In the genomic region with DNA sequence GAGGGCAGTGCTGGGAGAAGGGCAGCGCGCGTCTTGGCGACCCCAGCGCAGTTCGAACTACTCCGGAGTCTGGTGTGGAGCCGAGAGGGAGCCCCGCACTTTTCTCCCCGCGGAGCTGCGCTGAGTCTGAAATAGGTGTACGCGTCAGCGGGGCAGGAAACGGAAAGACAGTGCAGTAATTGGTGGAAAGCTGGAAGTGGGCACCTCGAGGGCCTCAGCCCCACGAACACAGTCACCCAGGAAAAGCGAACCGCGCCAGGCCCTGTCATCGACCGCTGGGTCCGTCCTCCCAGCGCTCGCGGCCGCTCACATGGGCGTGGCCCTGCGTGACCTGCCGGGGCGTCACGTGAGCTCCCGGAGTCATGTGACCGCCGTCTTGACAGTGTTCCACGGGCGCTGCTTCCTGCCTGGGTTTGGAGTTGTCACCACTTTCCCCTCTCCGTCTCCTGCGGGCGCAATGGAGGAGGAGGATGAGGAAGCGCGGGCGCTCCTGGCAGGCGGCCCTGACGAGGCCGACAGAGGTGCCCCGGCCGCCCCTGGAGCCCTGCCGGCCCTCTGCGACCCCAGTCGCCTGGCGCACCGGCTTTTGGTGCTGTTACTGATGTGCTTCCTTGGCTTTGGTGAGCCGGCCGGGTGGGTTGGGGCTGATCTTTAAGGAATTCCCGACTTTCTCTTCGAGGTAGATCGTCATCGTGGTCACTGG, we compare ENCODE assay signal across 1 cellular context.
TF ChIP-seq lines count a peak whose summit lies in the region.

A gene with protein sequence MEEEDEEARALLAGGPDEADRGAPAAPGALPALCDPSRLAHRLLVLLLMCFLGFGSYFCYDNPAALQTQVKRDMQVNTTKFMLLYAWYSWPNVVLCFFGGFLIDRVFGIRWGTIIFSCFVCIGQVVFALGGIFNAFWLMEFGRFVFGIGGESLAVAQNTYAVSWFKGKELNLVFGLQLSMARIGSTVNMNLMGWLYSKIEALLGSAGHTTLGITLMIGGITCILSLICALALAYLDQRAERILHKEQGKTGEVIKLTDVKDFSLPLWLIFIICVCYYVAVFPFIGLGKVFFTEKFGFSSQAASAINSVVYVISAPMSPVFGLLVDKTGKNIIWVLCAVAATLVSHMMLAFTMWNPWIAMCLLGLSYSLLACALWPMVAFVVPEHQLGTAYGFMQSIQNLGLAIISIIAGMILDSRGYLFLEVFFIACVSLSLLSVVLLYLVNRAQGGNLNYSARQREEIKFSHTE (plus strand): TSS at position 359 of the 703 bp plus-strand sequence. CDS start 99 bp downstream, at position 458.

TF ChIP-seq in K562, 482 proteins besides CTCF, POLR2A, EP300 and RAD21 (continued from another document and continues in another):
- TF ChIP-seq, protein P1, sequence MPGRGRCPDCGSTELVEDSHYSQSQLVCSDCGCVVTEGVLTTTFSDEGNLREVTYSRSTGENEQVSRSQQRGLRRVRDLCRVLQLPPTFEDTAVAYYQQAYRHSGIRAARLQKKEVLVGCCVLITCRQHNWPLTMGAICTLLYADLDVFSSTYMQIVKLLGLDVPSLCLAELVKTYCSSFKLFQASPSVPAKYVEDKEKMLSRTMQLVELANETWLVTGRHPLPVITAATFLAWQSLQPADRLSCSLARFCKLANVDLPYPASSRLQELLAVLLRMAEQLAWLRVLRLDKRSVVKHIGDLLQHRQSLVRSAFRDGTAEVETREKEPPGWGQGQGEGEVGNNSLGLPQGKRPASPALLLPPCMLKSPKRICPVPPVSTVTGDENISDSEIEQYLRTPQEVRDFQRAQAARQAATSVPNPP (IDR thresholded peaks at IDR 0.05; ENCODE audit: borderline replicate concordance, insufficient read depth, insufficient read length) = no peak
- TF ChIP-seq CBX3 (IDR thresholded peaks at IDR 0.05; ENCODE audit: borderline replicate concordance in 1 of 2, low read length in 2 of 2) (peak in 1 of 2 experiments; percentile 43; a peak in 1 of 3 replicates), ZBTB1 (CRISPR knock-in tag; IDR thresholded peaks at IDR 0.05; ENCODE audit: borderline replicate concordance, low read depth) (no peak), CBFB (CRISPR knock-in tag; IDR thresholded peaks at IDR 0.05) (no peak), DMBX1 (CRISPR knock-in tag; IDR thresholded peaks at IDR 0.05; ENCODE audit: borderline replicate concordance) (no peak), PHTF2 (CRISPR knock-in tag; IDR thresholded peaks at IDR 0.05) (no peak), CHD1 (IDR thresholded peaks at IDR 0.05; ENCODE audit: low read length) (no peak), MTF1 (CRISPR knock-in tag; IDR thresholded peaks at IDR 0.05; ENCODE audit: borderline replicate concordance) (no peak), BRD9 (IDR thresholded peaks at IDR 0.05; ENCODE audit: low read depth, partially characterized antibody) (no peak), ZFX (CRISPR knock-in tag; IDR thresholded peaks at IDR 0.05) (peak; percentile 97), ZNF140 (CRISPR knock-in tag; IDR thresholded peaks at IDR 0.05) (no peak), SLC30A9 (CRISPR knock-in tag; IDR thresholded peaks at IDR 0.05) (no peak), ETV1 (tag; conservative IDR thresholded peaks at IDR 0.05; ENCODE audit: low read depth) (peak; percentile 74), HDAC2 (IDR thresholded peaks at IDR 0.05) (0 out of 2 replicates have a peak, but pooled peaks have one; percentile 51), MYBL2 (IDR thresholded peaks at IDR 0.05; ENCODE audit: low read depth) (no peak), MYBL2 (CRISPR knock-in tag; IDR thresholded peaks at IDR 0.05; ENCODE audit: borderline replicate concordance) (no peak), SNIP1 (IDR thresholded peaks at IDR 0.05; ENCODE audit: low read depth) (no peak), ESRRA (IDR thresholded peaks at IDR 0.05; ENCODE audit: borderline replicate concordance, low read depth) (peak; percentile 33; the same call in 1 of the 2 replicates), FOS (IDR thresholded peaks at IDR 0.05; ENCODE audit: extremely low read depth, insufficient read length) (peak; percentile 85), RBM14 (IDR thresholded peaks at IDR 0.05; ENCODE audit: borderline replicate concordance, insufficient read depth, low read depth, low read length) (0 out of 2 replicates have a peak, but pooled peaks have one; percentile 50), RBM17 (IDR thresholded peaks at IDR 0.05; ENCODE audit: borderline replicate concordance, low read depth, low read length) (no peak), GTF2E2 (tag; IDR thresholded peaks at IDR 0.05) (no peak), ZFP1 (CRISPR knock-in tag; IDR thresholded peaks at IDR 0.05) (no peak), ZNF12 (CRISPR knock-in tag; IDR thresholded peaks at IDR 0.05) (no peak), ZNF133 (CRISPR knock-in tag; IDR thresholded peaks at IDR 0.05) (no peak), FOXP1 (CRISPR knock-in tag; IDR thresholded peaks at IDR 0.05) (no peak; the same call in 1 of the 2 replicates), RBM34 (IDR thresholded peaks at IDR 0.05; ENCODE audit: borderline replicate concordance, insufficient read depth, low read length) (no peak), SMAD1 (IDR thresholded peaks at IDR 0.05; ENCODE audit: low read depth, low read length, partially characterized antibody) (no peak), FOXM1 (IDR thresholded peaks at IDR 0.05; ENCODE audit: low read depth) (no peak), FOXM1 (CRISPR knock-in tag; IDR thresholded peaks at IDR 0.05; ENCODE audit: low read depth) (no peak), CHCHD3 (CRISPR knock-in tag; IDR thresholded peaks at IDR 0.05) (no peak), TBL1XR1 (IDR thresholded peaks at IDR 0.05; ENCODE audit: low read length in 2 of 2) (peak in 1 of 2 experiments; percentile 22; a peak in 1 of 4 replicates), PML (IDR thresholded peaks at IDR 0.05; ENCODE audit: low read length) (peak; percentile 60; the same call in 1 of the 2 replicates), LARP7 (IDR thresholded peaks at IDR 0.05) (no peak), NCOR1 (IDR thresholded peaks at IDR 0.05) (no peak)
- TF ChIP-seq, protein P2, sequence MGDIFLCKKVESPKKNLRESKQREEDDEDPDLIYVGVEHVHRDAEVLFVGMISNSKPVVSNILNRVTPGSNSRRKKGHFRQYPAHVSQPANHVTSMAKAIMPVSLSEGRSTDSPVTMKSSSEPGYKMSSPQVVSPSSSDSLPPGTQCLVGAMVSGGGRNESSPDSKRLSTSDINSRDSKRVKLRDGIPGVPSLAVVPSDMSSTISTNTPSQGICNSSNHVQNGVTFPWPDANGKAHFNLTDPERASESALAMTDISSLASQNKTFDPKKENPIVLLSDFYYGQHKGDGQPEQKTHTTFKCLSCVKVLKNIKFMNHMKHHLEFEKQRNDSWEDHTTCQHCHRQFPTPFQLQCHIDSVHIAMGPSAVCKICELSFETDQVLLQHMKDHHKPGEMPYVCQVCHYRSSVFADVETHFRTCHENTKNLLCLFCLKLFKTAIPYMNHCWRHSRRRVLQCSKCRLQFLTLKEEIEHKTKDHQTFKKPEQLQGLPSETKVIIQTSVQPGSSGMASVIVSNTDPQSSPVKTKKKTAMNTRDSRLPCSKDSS (IDR thresholded peaks at IDR 0.05; ENCODE audit: low read depth, partially characterized antibody) = no peak
- TF ChIP-seq, protein P3, sequence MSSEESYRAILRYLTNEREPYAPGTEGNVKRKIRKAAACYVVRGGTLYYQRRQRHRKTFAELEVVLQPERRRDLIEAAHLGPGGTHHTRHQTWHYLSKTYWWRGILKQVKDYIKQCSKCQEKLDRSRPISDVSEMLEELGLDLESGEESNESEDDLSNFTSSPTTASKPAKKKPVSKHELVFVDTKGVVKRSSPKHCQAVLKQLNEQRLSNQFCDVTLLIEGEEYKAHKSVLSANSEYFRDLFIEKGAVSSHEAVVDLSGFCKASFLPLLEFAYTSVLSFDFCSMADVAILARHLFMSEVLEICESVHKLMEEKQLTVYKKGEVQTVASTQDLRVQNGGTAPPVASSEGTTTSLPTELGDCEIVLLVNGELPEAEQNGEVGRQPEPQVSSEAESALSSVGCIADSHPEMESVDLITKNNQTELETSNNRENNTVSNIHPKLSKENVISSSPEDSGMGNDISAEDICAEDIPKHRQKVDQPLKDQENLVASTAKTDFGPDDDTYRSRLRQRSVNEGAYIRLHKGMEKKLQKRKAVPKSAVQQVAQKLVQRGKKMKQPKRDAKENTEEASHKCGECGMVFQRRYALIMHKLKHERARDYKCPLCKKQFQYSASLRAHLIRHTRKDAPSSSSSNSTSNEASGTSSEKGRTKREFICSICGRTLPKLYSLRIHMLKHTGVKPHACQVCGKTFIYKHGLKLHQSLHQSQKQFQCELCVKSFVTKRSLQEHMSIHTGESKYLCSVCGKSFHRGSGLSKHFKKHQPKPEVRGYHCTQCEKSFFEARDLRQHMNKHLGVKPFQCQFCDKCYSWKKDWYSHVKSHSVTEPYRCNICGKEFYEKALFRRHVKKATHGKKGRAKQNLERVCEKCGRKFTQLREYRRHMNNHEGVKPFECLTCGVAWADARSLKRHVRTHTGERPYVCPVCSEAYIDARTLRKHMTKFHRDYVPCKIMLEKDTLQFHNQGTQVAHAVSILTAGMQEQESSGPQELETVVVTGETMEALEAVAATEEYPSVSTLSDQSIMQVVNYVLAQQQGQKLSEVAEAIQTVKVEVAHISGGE (CRISPR knock-in tag; IDR thresholded peaks at IDR 0.05) = peak in 1 of 3 experiments; percentile 52; a peak in 2 of 6 replicates
- TF ChIP-seq, protein P4, sequence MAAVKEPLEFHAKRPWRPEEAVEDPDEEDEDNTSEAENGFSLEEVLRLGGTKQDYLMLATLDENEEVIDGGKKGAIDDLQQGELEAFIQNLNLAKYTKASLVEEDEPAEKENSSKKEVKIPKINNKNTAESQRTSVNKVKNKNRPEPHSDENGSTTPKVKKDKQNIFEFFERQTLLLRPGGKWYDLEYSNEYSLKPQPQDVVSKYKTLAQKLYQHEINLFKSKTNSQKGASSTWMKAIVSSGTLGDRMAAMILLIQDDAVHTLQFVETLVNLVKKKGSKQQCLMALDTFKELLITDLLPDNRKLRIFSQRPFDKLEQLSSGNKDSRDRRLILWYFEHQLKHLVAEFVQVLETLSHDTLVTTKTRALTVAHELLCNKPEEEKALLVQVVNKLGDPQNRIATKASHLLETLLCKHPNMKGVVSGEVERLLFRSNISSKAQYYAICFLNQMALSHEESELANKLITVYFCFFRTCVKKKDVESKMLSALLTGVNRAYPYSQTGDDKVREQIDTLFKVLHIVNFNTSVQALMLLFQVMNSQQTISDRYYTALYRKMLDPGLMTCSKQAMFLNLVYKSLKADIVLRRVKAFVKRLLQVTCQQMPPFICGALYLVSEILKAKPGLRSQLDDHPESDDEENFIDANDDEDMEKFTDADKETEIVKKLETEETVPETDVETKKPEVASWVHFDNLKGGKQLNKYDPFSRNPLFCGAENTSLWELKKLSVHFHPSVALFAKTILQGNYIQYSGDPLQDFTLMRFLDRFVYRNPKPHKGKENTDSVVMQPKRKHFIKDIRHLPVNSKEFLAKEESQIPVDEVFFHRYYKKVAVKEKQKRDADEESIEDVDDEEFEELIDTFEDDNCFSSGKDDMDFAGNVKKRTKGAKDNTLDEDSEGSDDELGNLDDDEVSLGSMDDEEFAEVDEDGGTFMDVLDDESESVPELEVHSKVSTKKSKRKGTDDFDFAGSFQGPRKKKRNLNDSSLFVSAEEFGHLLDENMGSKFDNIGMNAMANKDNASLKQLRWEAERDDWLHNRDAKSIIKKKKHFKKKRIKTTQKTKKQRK (IDR thresholded peaks at IDR 0.05; ENCODE audit: borderline replicate concordance, low read depth, low read length) = no peak
- TF ChIP-seq, protein P5, sequence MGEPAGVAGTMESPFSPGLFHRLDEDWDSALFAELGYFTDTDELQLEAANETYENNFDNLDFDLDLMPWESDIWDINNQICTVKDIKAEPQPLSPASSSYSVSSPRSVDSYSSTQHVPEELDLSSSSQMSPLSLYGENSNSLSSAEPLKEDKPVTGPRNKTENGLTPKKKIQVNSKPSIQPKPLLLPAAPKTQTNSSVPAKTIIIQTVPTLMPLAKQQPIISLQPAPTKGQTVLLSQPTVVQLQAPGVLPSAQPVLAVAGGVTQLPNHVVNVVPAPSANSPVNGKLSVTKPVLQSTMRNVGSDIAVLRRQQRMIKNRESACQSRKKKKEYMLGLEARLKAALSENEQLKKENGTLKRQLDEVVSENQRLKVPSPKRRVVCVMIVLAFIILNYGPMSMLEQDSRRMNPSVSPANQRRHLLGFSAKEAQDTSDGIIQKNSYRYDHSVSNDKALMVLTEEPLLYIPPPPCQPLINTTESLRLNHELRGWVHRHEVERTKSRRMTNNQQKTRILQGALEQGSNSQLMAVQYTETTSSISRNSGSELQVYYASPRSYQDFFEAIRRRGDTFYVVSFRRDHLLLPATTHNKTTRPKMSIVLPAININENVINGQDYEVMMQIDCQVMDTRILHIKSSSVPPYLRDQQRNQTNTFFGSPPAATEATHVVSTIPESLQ (CRISPR knock-in tag; IDR thresholded peaks at IDR 0.05) = peak; percentile 8; the same call in 1 of the 2 replicates
- TF ChIP-seq, protein P6, sequence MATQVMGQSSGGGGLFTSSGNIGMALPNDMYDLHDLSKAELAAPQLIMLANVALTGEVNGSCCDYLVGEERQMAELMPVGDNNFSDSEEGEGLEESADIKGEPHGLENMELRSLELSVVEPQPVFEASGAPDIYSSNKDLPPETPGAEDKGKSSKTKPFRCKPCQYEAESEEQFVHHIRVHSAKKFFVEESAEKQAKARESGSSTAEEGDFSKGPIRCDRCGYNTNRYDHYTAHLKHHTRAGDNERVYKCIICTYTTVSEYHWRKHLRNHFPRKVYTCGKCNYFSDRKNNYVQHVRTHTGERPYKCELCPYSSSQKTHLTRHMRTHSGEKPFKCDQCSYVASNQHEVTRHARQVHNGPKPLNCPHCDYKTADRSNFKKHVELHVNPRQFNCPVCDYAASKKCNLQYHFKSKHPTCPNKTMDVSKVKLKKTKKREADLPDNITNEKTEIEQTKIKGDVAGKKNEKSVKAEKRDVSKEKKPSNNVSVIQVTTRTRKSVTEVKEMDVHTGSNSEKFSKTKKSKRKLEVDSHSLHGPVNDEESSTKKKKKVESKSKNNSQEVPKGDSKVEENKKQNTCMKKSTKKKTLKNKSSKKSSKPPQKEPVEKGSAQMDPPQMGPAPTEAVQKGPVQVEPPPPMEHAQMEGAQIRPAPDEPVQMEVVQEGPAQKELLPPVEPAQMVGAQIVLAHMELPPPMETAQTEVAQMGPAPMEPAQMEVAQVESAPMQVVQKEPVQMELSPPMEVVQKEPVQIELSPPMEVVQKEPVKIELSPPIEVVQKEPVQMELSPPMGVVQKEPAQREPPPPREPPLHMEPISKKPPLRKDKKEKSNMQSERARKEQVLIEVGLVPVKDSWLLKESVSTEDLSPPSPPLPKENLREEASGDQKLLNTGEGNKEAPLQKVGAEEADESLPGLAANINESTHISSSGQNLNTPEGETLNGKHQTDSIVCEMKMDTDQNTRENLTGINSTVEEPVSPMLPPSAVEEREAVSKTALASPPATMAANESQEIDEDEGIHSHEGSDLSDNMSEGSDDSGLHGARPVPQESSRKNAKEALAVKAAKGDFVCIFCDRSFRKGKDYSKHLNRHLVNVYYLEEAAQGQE (CRISPR knock-in tag; IDR thresholded peaks at IDR 0.05; ENCODE audit: low read depth) = no peak
- TF ChIP-seq, protein P7, sequence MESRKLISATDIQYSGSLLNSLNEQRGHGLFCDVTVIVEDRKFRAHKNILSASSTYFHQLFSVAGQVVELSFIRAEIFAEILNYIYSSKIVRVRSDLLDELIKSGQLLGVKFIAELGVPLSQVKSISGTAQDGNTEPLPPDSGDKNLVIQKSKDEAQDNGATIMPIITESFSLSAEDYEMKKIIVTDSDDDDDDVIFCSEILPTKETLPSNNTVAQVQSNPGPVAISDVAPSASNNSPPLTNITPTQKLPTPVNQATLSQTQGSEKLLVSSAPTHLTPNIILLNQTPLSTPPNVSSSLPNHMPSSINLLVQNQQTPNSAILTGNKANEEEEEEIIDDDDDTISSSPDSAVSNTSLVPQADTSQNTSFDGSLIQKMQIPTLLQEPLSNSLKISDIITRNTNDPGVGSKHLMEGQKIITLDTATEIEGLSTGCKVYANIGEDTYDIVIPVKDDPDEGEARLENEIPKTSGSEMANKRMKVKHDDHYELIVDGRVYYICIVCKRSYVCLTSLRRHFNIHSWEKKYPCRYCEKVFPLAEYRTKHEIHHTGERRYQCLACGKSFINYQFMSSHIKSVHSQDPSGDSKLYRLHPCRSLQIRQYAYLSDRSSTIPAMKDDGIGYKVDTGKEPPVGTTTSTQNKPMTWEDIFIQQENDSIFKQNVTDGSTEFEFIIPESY (CRISPR knock-in tag; IDR thresholded peaks at IDR 0.05) = no peak
